ENCODE assay signal across 8 cellular contexts in genomic region chr17:74987909-74988711, GRCh38. TPM values are rescaled to one million over a fixed set of nuclear protein-coding genes. Genes with fewer than 3 reads are reported as not detected.
DNase-seq lines count a peak whose midpoint lies in the region; ATAC-seq, FAIRE-seq and TF ChIP-seq lines count a peak whose summit lies in the region.

No MANE protein-coding gene starts in this region.

- POLR2A ChIA-PET in naive thymus-derived CD8-positive, alpha-beta T cell (lab: Charles Lee), result interaction anchor here (0.5 to 5.9 kb wide), 7 partner anchors 15 to 144 kb away, joined by 3 to 35 read pairs (median 6); partner anchors contain the start of gene MRPL58

- H2BK20ac ChIP-seq in H9 (ENCODE audit: low read depth, low read length, poor library complexity, severe bottlenecking), result no peak overlapping the region

- H4K8ac ChIP-seq in H9 (replicated peaks; ENCODE audit: insufficient read length, low read depth, low read length), result no peak overlapping the region

- peak; percentile 54 to 62 for ATAC-seq in naive thymus-derived CD8-positive, alpha-beta T cell

- H2AK5ac ChIP-seq in H9 (ENCODE audit: insufficient read length, low read length), result no peak overlapping the region

- H2BK12ac ChIP-seq in H9 (ENCODE audit: insufficient read length, low read depth, low read length), result no peak overlapping the region

- H3K27ac ChIP-seq in H9 (ENCODE audit: insufficient read length, low read depth, low read length), result no peak overlapping the region

- H3K9me3 Mint-ChIP-seq in H9, result no peaks in the 10 kb centered on the region; a peak in 1 of 5 replicates
- no peaks in the 10 kb centered on the region for H3K9me3 Mint-ChIP-seq in activated T-helper 2 cell treated with anti-CD3 and anti-CD28 coated beads, Interferon-gamma antibody, Interleukin-2, Interleukin-4, amounts not matched to agents 10 μg/mL and 5 μg/mL and 100 μg/mL, durations not matched to agents 14 hours and 24 hours and 36 hours
- no peaks in the 10 kb centered on the region for H3K9me3 Mint-ChIP-seq in naive thymus-derived CD8-positive, alpha-beta T cell

- H3K56ac ChIP-seq in H9 (ENCODE audit: insufficient read length, low read depth, low read length), result no peak overlapping the region

- peaks cover 0 to 2% (median 0%) of the 10 kb centered on the region in 3 experiments; a peak in 1 of 7 replicates for H3K36me3 Mint-ChIP-seq in H9 (ENCODE audit: insufficient read depth in 1 of 3, low read depth in 3 of 3)
- no peaks in the 10 kb centered on the region for H3K36me3 Mint-ChIP-seq in activated T-helper 2 cell treated with anti-CD3 and anti-CD28 coated beads, Interferon-gamma antibody, Interleukin-2, Interleukin-4, amounts not matched to agents 10 μg/mL and 5 μg/mL and 100 μg/mL, durations not matched to agents 14 hours and 24 hours and 36 hours (ENCODE audit: low read depth)
- H3K36me3 Mint-ChIP-seq in naive thymus-derived CD8-positive, alpha-beta T cell, result no peaks in the 10 kb centered on the region

- peaks cover 16 to 17% of the 10 kb centered on the region in 2 experiments for H3K4me1 Mint-ChIP-seq in H9
- peaks cover 10% of the 10 kb centered on the region for H3K4me1 Mint-ChIP-seq in activated T-helper 2 cell treated with anti-CD3 and anti-CD28 coated beads, Interferon-gamma antibody, Interleukin-2, Interleukin-4, amounts not matched to agents 10 μg/mL and 5 μg/mL and 100 μg/mL, durations not matched to agents 14 hours and 24 hours and 36 hours (ENCODE audit: low read depth)
- peaks cover 6 to 15% (median 7%) of the 10 kb centered on the region in 4 donors for H3K4me1 Mint-ChIP-seq in naive thymus-derived CD8-positive, alpha-beta T cell

- H4K20me1 ChIP-seq in H9 (ENCODE audit: control insufficient read depth, insufficient read depth, insufficient read length), result no peaks in the 10 kb centered on the region

- no peak overlapping the region for H2BK5ac ChIP-seq in H9 (ENCODE audit: insufficient read length, low read length)

- FAIRE-seq in urothelium cell line (lab: Jason Lieb, UNC), result no peak

- peaks cover 8% of the 10 kb centered on the region for H3K79me1 ChIP-seq in H9 (ENCODE audit: insufficient read depth, low read depth, low read length, poor library complexity, severe bottlenecking)

- no peak overlapping the region for H3K23ac ChIP-seq in H9 (ENCODE audit: insufficient read length, low read depth, low read length)

- H3K27me3 ChIP-seq in H9 (ENCODE audit: insufficient read depth, low read length), result no peaks in the 10 kb centered on the region

- no peak overlapping the region for H2BK15ac ChIP-seq in H9 (ENCODE audit: low read depth, low read length)

- DNase-seq in DMS79 treated with DMSO at 0.1 percent for 48 hours (lab: John Stamatoyannopoulos, UW) (peak; percentile 5), DMS79 (lab: John Stamatoyannopoulos, UW) (no peak), H9 (peak; percentile 83), NB4 (ENCODE audit: low read depth) (peak; percentile 52), foreskin fibroblast (peak; percentile 79 to 92), urothelium cell line (ENCODE audit: low spot score) (peak; percentile 78)
- no peak for DNase-seq in activated T-helper 2 cell treated with anti-CD3 and anti-CD28 coated beads, Interferon-gamma antibody, Interleukin-2, Interleukin-4, amounts not matched to agents 10 μg/mL and 5 μg/mL and 100 μg/mL, durations not matched to agents 14 hours and 24 hours and 36 hours (ENCODE audit: low spot score)
- DNase-seq in naive thymus-derived CD8-positive, alpha-beta T cell, result peak in 3 of 10 donors; percentile 16 to 31 (median 19)

- H3K4me3 ChIP-seq in NB4 (ENCODE audit: low read depth, low read length), result peak overlapping the region; percentile 36
- peak overlapping the region; percentile 61 to 71 for H3K4me3 ChIP-seq in foreskin fibroblast (ENCODE audit: low read depth in 1 of 2, low read length in 2 of 2)

- H3K27ac Mint-ChIP-seq in H9, result peak overlapping the region in 2 of 3 experiments; percentile 44 to 83; a peak in 4 of 7 replicates
- H3K27ac Mint-ChIP-seq in activated T-helper 2 cell treated with anti-CD3 and anti-CD28 coated beads, Interferon-gamma antibody, Interleukin-2, Interleukin-4, amounts not matched to agents 10 μg/mL and 5 μg/mL and 100 μg/mL, durations not matched to agents 14 hours and 24 hours and 36 hours, result no peak overlapping the region
- H3K27ac Mint-ChIP-seq in naive thymus-derived CD8-positive, alpha-beta T cell, result peak overlapping the region in 3 of 10 donors; percentile 7 to 41 (median 41)

- no peak overlapping the region for H2BK120ac ChIP-seq in H9 (ENCODE audit: low read depth, low read length, poor library complexity, severe bottlenecking)

- no CpG with 5 or more reads among the region's 76 CpGs for WGBS in H9 (ENCODE audit: extremely low coverage, insufficient read length, low lambda C conversion rate)

- H3K9me3 ChIP-seq in H9 (ENCODE audit: control insufficient read depth, low read depth, low read length), result no peaks in the 10 kb centered on the region

- no peak overlapping the region for H2AFZ ChIP-seq in H9 (ENCODE audit: low read length)

- no peak overlapping the region for H4K91ac ChIP-seq in H9 (ENCODE audit: insufficient read length, low read depth, low read length)

- peak overlapping the region; percentile 53 for H3K9ac ChIP-seq in H9 (ENCODE audit: extremely low read depth, insufficient read length, low read length)

- peak overlapping the region; percentile 77 for H3K18ac ChIP-seq in H9 (ENCODE audit: insufficient read length, low read depth, low read length)

- H3K4me2 ChIP-seq in H9 (ENCODE audit: insufficient read depth, insufficient read length, low read length), result peak overlapping the region; percentile 71

- intact Hi-C loops in activated T-helper 2 cell treated with anti-CD3 and anti-CD28 coated beads, Interferon-gamma antibody, Interleukin-2, Interleukin-4, amounts not matched to agents 10 μg/mL and 5 μg/mL and 100 μg/mL, durations not matched to agents 14 hours and 24 hours and 36 hours (cut with micrococcal nuclease), result loop anchor here (10.0 kb wide), 2 partner anchors 127 to 203 kb away; no protein-coding TSS in a partner anchor

- H4K5ac ChIP-seq in H9 (ENCODE audit: insufficient read length, low read depth, low read length), result no peak overlapping the region

- peaks cover 9% of the 10 kb centered on the region; the same call in 1 of the 2 replicates for H3K79me2 ChIP-seq in H9 (ENCODE audit: insufficient read depth, low read length)

- no peak overlapping the region for H3T11ph ChIP-seq in H9 (ENCODE audit: low read length)

- peak; percentile 34; the same call in 2 of the 3 replicates for TF ChIP-seq CTCF in H9 (conservative IDR thresholded peaks at IDR 0.05)
- TF ChIP-seq CTCF in NB4 (IDR thresholded peaks at IDR 0.05; ENCODE audit: low read depth, low read length), result no peak
- TF ChIP-seq CTCF in foreskin fibroblast (IDR thresholded peaks at IDR 0.05; ENCODE audit: low read depth, low read length), result peak; percentile 36

- no peak for TF ChIP-seq POLR2A in NB4 (IDR thresholded peaks at IDR 0.05; ENCODE audit: extremely low read depth, insufficient read length)

- peaks cover 9% of the 10 kb centered on the region for H3K23me2 ChIP-seq in H9 (ENCODE audit: insufficient read length, low read depth, low read length, poor library complexity, severe bottlenecking)

- H3K4ac ChIP-seq in H9 (ENCODE audit: low read depth, low read length), result no peak overlapping the region; the same call in 1 of the 2 replicates

- peak overlapping the region; percentile 82 to 89 for H3K4me3 Mint-ChIP-seq in H9
- peak overlapping the region; percentile 69 for H3K4me3 Mint-ChIP-seq in activated T-helper 2 cell treated with anti-CD3 and anti-CD28 coated beads, Interferon-gamma antibody, Interleukin-2, Interleukin-4, amounts not matched to agents 10 μg/mL and 5 μg/mL and 100 μg/mL, durations not matched to agents 14 hours and 24 hours and 36 hours (ENCODE audit: low read depth)
- H3K4me3 Mint-ChIP-seq in naive thymus-derived CD8-positive, alpha-beta T cell, result peak overlapping the region; percentile 71 to 86 (median 77)

- H3K14ac ChIP-seq in H9 (ENCODE audit: insufficient read depth, low read length), result peak overlapping the region; percentile 79; the same call in 1 of the 2 replicates

- no peaks in the 10 kb centered on the region for H3K27me3 Mint-ChIP-seq in H9 (ENCODE audit: low read depth)
- peaks cover 41% of the 10 kb centered on the region for H3K27me3 Mint-ChIP-seq in activated T-helper 2 cell treated with anti-CD3 and anti-CD28 coated beads, Interferon-gamma antibody, Interleukin-2, Interleukin-4, amounts not matched to agents 10 μg/mL and 5 μg/mL and 100 μg/mL, durations not matched to agents 14 hours and 24 hours and 36 hours (ENCODE audit: low read depth)
- peaks cover 0 to 5% (median 0%) of the 10 kb centered on the region in 5 donors for H3K27me3 Mint-ChIP-seq in naive thymus-derived CD8-positive, alpha-beta T cell

- H3K4me1 ChIP-seq in H9 (ENCODE audit: insufficient read depth, low read length), result no peaks in the 10 kb centered on the region; the same call in 1 of the 2 replicates

RNA-seq across cellular contexts. Expression of gene CDR2L, which starts 0.7 kb away (rescaled TPM):
- 23.3 and 24.0 TPM in 2 replicates for total RNA-seq in H9 (2021)
- 2.3 and 2.4 TPM in 2 replicates for total RNA-seq in activated T-helper 2 cell treated with anti-CD3 and anti-CD28 coated beads, Interferon-gamma antibody, Interleukin-2, Interleukin-4, amounts not matched to agents 10 μg/mL and 5 μg/mL and 100 μg/mL, durations not matched to agents 14 hours and 24 hours and 36 hours
- total RNA-seq in naive thymus-derived CD8-positive, alpha-beta T cell, result under 1 TPM; 0.10 to 0.11 TPM
- polyA plus RNA-seq in naive thymus-derived CD8-positive, alpha-beta T cell, result not detected

RNA-seq across cellular contexts. Expression of gene HID1, which starts 15.6 kb away (rescaled TPM):
- 12.7 and 13.9 TPM in 2 replicates for total RNA-seq in H9 (2021)
- 0.07 and 0.37 TPM in 2 replicates for total RNA-seq in activated T-helper 2 cell treated with anti-CD3 and anti-CD28 coated beads, Interferon-gamma antibody, Interleukin-2, Interleukin-4, amounts not matched to agents 10 μg/mL and 5 μg/mL and 100 μg/mL, durations not matched to agents 14 hours and 24 hours and 36 hours
- total RNA-seq in naive thymus-derived CD8-positive, alpha-beta T cell, result 10 to 100 TPM in 1 of 2 experiments, 1 to 10 TPM in 1; 9.5 to 15.0 TPM
- polyA plus RNA-seq in naive thymus-derived CD8-positive, alpha-beta T cell, result 1 to 10 TPM; 4.2 to 6.9 (median 4.7) TPM

RNA-seq across cellular contexts. Expression of gene MRPL58, which starts 24.4 kb away (rescaled TPM):
- total RNA-seq in H9 (2021), result 41.0 and 43.2 TPM in 2 replicates
- 65.4 and 68.1 TPM in 2 replicates for total RNA-seq in activated T-helper 2 cell treated with anti-CD3 and anti-CD28 coated beads, Interferon-gamma antibody, Interleukin-2, Interleukin-4, amounts not matched to agents 10 μg/mL and 5 μg/mL and 100 μg/mL, durations not matched to agents 14 hours and 24 hours and 36 hours
- 10 to 100 TPM; 23.9 to 29.4 TPM for total RNA-seq in naive thymus-derived CD8-positive, alpha-beta T cell
- 10 to 100 TPM; 44.9 to 58.1 (median 53.6) TPM for polyA plus RNA-seq in naive thymus-derived CD8-positive, alpha-beta T cell

RNA-seq across cellular contexts. Expression of gene OTOP3, which starts 52.4 kb away (rescaled TPM):
- not detected in 2 replicates for total RNA-seq in H9 (2021)
- not detected in 2 replicates for total RNA-seq in activated T-helper 2 cell treated with anti-CD3 and anti-CD28 coated beads, Interferon-gamma antibody, Interleukin-2, Interleukin-4, amounts not matched to agents 10 μg/mL and 5 μg/mL and 100 μg/mL, durations not matched to agents 14 hours and 24 hours and 36 hours
- total RNA-seq in naive thymus-derived CD8-positive, alpha-beta T cell, result not detected
- polyA plus RNA-seq in naive thymus-derived CD8-positive, alpha-beta T cell, result not detected

RNA-seq across cellular contexts. Expression of gene ATP5PD, which starts 58.7 kb away (rescaled TPM):
- total RNA-seq in H9 (2021), result 344 TPM in 2 replicates
- total RNA-seq in activated T-helper 2 cell treated with anti-CD3 and anti-CD28 coated beads, Interferon-gamma antibody, Interleukin-2, Interleukin-4, amounts not matched to agents 10 μg/mL and 5 μg/mL and 100 μg/mL, durations not matched to agents 14 hours and 24 hours and 36 hours, result 166 and 170 TPM in 2 replicates
- 100 to 1,000 TPM; 149 to 160 TPM for total RNA-seq in naive thymus-derived CD8-positive, alpha-beta T cell
- polyA plus RNA-seq in naive thymus-derived CD8-positive, alpha-beta T cell, result 100 to 1,000 TPM; 406 to 455 (median 449) TPM

Comparison
In these comparisons a context has a peak if more than half of its experiments do, and no peak if none do; other contexts are left out.
1. DNase-seq: peak in DMS79 treated with DMSO at 0.1 percent for 48 hours (single experiment), H9 (single experiment), NB4 (single experiment), foreskin fibroblast (2 of 2) and urothelium cell line (single experiment); none in DMS79 (single experiment) and activated T-helper 2 cell treated with anti-CD3 and anti-CD28 coated beads, Interferon-gamma antibody, Interleukin-2, Interleukin-4, amounts not matched to agents 10 μg/mL and 5 μg/mL and 100 μg/mL, durations not matched to agents 14 hours and 24 hours and 36 hours (single experiment).
2. Peak in every context shown above with its lines, with median percentiles within 50 percentile points of each other: H3K4me3 Mint-ChIP-seq.